Comparison of ENCODE assay signal across 18 cellular contexts in genomic region chrX:344371-344901, GRCh38. TPM values are rescaled to one million over a fixed set of nuclear protein-coding genes. Genes with fewer than 3 reads are reported as not detected.
DNase-seq lines count a peak whose midpoint lies in the region; ATAC-seq and TF ChIP-seq lines count a peak whose summit lies in the region.
"Had no signal": no experiment of that assay in that cellular context is flagged by ENCODE, and none has a peak within 500 bp of the region (broad histone marks: within the 10 kb centered on the region; RNA-seq: fewer than 3 reads in every experiment).

No MANE protein-coding gene starts in this region.

- peaks cover 11% of the 10 kb centered on the region for H3K4me1 Mint-ChIP-seq in chondrocyte (ENCODE audit: low read depth)
- no peaks in the 10 kb centered on the region for H3K4me1 Mint-ChIP-seq in activated T-cell treated with anti-CD3 and anti-CD28 coated beads, Interleukin-2, amount 50 U/mL, for 24 hours (ENCODE audit: low read depth)

- no peak overlapping the region for H3K4me3 Mint-ChIP-seq in chondrocyte (ENCODE audit: unreplicated experiment)
- H3K4me3 Mint-ChIP-seq in activated T-cell treated with anti-CD3 and anti-CD28 coated beads, Interleukin-2, amount 50 U/mL, for 24 hours: no peak overlapping the region

- ATAC-seq in left ventricle myocardium superior (no peak), mucosa of descending colon (no peak)
- ATAC-seq: GM12878, K562 had no signal

- no peaks in the 10 kb centered on the region for H3K9me3 ChIP-seq in mucosa of descending colon
- H3K9me3 ChIP-seq in spleen: no peaks in the 10 kb centered on the region

- H3K36me3 Mint-ChIP-seq in chondrocyte (ENCODE audit: low read depth): peaks cover 4% of the 10 kb centered on the region
- peaks cover 29% of the 10 kb centered on the region for H3K36me3 Mint-ChIP-seq in activated T-cell treated with anti-CD3 and anti-CD28 coated beads, Interleukin-2, amount 50 U/mL, for 24 hours (ENCODE audit: low read depth)

- DNase-seq in chondrocyte (ENCODE audit: low spot score) (peak; percentile 81), left ventricle myocardium superior (peak; percentile 22), mucosa of descending colon (peak in 2 of 3 donors; percentile 15 to 43), spleen (peak; percentile 54), mucosa of gallbladder (ENCODE audit: low spot score) (no peak)
- no peak for DNase-seq in stimulated activated CD4-positive, alpha-beta T cell treated with anti-CD3 and anti-CD28 coated beads, Interleukin-1b, Interleukin-23, amount 100 ng/mL, for 48 hours
- no peak for DNase-seq in activated T-cell treated with anti-CD3 and anti-CD28 coated beads, Interleukin-2, amount 50 U/mL, for 24 hours
- DNase-seq: DMS 273 treated with DMSO at 0.1 percent for 48 hours, GDM1, GM23248, HCEC 1CT, NCI-H2029, NCI-H2171, NCI-H446 treated with DMSO at 0.1 percent for 48 hours, OCI-M1 had no signal

- no peaks in the 10 kb centered on the region for H3K4me1 ChIP-seq in mucosa of descending colon (ENCODE audit: low read depth)
- H3K4me1 ChIP-seq in spleen: peaks cover 0 to 6% (median 0%) of the 10 kb centered on the region in 6 donors

- intact Hi-C loops in left ventricle myocardium superior (cut with micrococcal nuclease): no loop called here
- intact Hi-C loops in mucosa of descending colon (cut with DNase I, micrococcal nuclease): no loop called here
- intact Hi-C loops in spleen (cut with DNase I; ENCODE audit: low total_unique reads): no loop called here

- WGBS in spleen, 5 donors: 96 to 98% (median 97%) methylated on average over 33 to 47 of the region's 47 CpGs

- no peak overlapping the region for H3K27ac Mint-ChIP-seq in chondrocyte (ENCODE audit: unreplicated experiment)
- no peak overlapping the region for H3K27ac Mint-ChIP-seq in activated T-cell treated with anti-CD3 and anti-CD28 coated beads, Interleukin-2, amount 50 U/mL, for 24 hours

- H3K4me3 ChIP-seq in mucosa of descending colon (no peak overlapping the region), spleen (no peak overlapping the region)
- H3K4me3 ChIP-seq: GM12878, GM23248, K562 had no signal

- TF ChIP-seq CTCF in chondrocyte (IDR thresholded peaks at IDR 0.05) (no peak), mucosa of descending colon (IDR thresholded peaks at IDR 0.05) (no peak), spleen (IDR thresholded peaks at IDR 0.05 in 8 of 11, conservative IDR thresholded peaks at IDR 0.05 in 3 of 11) (no peak)

- H3K36me3 ChIP-seq in mucosa of descending colon (ENCODE audit: low read depth) (no peaks in the 10 kb centered on the region), spleen (peaks cover 0 to 53% (median 12%) of the 10 kb centered on the region in 6 donors)

- no peaks in the 10 kb centered on the region for H3K27me3 Mint-ChIP-seq in chondrocyte (ENCODE audit: low read depth)
- H3K27me3 Mint-ChIP-seq in activated T-cell treated with anti-CD3 and anti-CD28 coated beads, Interleukin-2, amount 50 U/mL, for 24 hours: no peaks in the 10 kb centered on the region

- H3K9me3 Mint-ChIP-seq in chondrocyte (ENCODE audit: low read depth): no peaks in the 10 kb centered on the region
- H3K9me3 Mint-ChIP-seq in activated T-cell treated with anti-CD3 and anti-CD28 coated beads, Interleukin-2, amount 50 U/mL, for 24 hours: no peaks in the 10 kb centered on the region

- no peak overlapping the region for H3K27ac ChIP-seq in spleen
- H3K27ac ChIP-seq: C4-2B, GM23248 had no signal

- no peak for TF ChIP-seq POLR2A in spleen (IDR thresholded peaks at IDR 0.05)

- no peaks in the 10 kb centered on the region for H3K27me3 ChIP-seq in spleen (replicated peaks in 1 of 7)

RNA-seq across cellular contexts. Expression of gene GTPBP6, which starts 25.8 kb away (rescaled TPM):
- total RNA-seq in chondrocyte: 37.6 to 42.2 TPM (median 42.0 TPM) in 3 replicates
- total RNA-seq in left ventricle myocardium superior: 51.9 TPM
- total RNA-seq in mucosa of descending colon: 10 to 100 TPM; 49.8 to 55.8 (median 54.1) TPM
- 10 to 100 TPM; 25.4 to 50.4 (median 37.6) TPM for total RNA-seq in spleen
- polyA plus RNA-seq in spleen: 10 to 100 TPM; 43.8 to 69.4 (median 43.9) TPM
- total RNA-seq in mucosa of gallbladder: 54.1 TPM

RNA-seq across cellular contexts. Expression of gene PPP2R3B, which starts 42.3 kb away (rescaled TPM):
- total RNA-seq in chondrocyte (27.1 to 30.5 TPM (median 30.0 TPM) in 3 replicates), left ventricle myocardium superior (194 TPM), mucosa of descending colon (10 to 100 TPM in 2 of 3 donors, 1 to 10 TPM in 1; 9.2 to 11.6 (median 11.2) TPM), spleen (10 to 100 TPM; 12.6 to 34.2 (median 24.4) TPM), mucosa of gallbladder (27.1 TPM)
- 10 to 100 TPM; 27.0 to 62.2 (median 45.8) TPM for polyA plus RNA-seq in spleen

Comparison
In these comparisons a context has a peak if more than half of its experiments do, and no peak if none do; other contexts are left out.
1. DNase-seq: peak in chondrocyte (single experiment), left ventricle myocardium superior (single experiment), mucosa of descending colon (2 of 3) and spleen (single experiment); none in stimulated activated CD4-positive, alpha-beta T cell treated with anti-CD3 and anti-CD28 coated beads, Interleukin-1b, Interleukin-23, amount 100 ng/mL, for 48 hours (single experiment), mucosa of gallbladder (single experiment) and activated T-cell treated with anti-CD3 and anti-CD28 coated beads, Interleukin-2, amount 50 U/mL, for 24 hours (single experiment).